In the genomic region with DNA sequence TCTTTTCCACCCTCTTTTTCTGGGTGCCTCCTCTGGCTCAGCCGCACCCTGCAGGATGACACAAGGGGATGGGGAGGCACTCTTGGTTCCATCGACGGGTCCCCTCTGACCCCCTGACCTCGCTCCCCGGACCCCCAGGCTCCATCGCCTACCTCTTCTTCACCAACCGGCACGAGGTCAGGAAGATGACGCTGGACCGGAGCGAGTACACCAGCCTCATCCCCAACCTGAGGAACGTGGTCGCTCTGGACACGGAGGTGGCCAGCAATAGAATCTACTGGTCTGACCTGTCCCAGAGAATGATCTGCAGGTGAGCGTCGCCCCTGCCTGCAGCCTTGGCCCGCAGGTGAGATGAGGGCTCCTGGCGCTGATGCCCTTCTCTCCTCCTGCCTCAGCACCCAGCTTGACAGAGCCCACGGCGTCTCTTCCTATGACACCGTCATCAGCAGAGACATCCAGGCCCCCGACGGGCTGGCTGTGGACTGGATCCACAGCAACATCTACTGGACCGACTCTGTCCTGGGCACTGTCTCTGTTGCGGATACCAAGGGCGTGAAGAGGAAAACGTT, we compare ENCODE assay signal across 20 cellular contexts.
"Had no signal": no experiment of that assay in that cellular context is flagged by ENCODE, and none has a peak within 500 bp of the region (broad histone marks: within the 10 kb centered on the region; RNA-seq: fewer than 3 reads in every experiment).

No MANE protein-coding gene starts in this region.

- H3K27me3 ChIP-seq: adrenal gland, breast epithelium, gastroesophageal sphincter, heart right ventricle, pancreas had no signal

- H3K27me3 Mint-ChIP-seq: activated CD4-positive, alpha-beta T cell treated with anti-CD3 and anti-CD28 coated beads, Interleukin-2, amount 10 ng/mL, durations not matched to agents 7 days and 5 days; memory B cell had no signal

- DNase-seq: activated CD4-positive, alpha-beta T cell treated with anti-CD3 and anti-CD28 coated beads, Interleukin-2, amount 10 ng/mL, durations not matched to agents 7 days and 5 days; activated naive CD4-positive, alpha-beta T cell treated with Interleukin-2 at 50 U/mL for 16 hours; heart right ventricle; kidney glomerular epithelial cell; left ventricle myocardium superior; mucosa of descending colon; naive B cell; pancreas; stimulated activated CD4-positive, alpha-beta T cell treated with anti-CD3 and anti-CD28 coated beads, Interleukin-4, amount 100 ng/mL, for 4 hours; stimulated activated naive CD4-positive, alpha-beta T cell had no signal

- H3K4me3 Mint-ChIP-seq: activated CD4-positive, alpha-beta T cell treated with anti-CD3 and anti-CD28 coated beads, Interleukin-2, amount 10 ng/mL, durations not matched to agents 7 days and 5 days; memory B cell; naive B cell had no signal

- H3K4me3 ChIP-seq: adrenal gland, breast epithelium, coronary artery, gastroesophageal sphincter, heart right ventricle, mucosa of descending colon, pancreas, smooth muscle cell had no signal

- H3K27ac ChIP-seq: breast epithelium, coronary artery, gastroesophageal sphincter, heart right ventricle, pancreas had no signal

- H3K36me3 Mint-ChIP-seq: memory B cell had no signal

- FAIRE-seq: astrocyte, endometrium, pancreas had no signal

- H3K4me1 Mint-ChIP-seq: activated CD4-positive, alpha-beta T cell treated with anti-CD3 and anti-CD28 coated beads, Interleukin-2, amount 10 ng/mL, durations not matched to agents 7 days and 5 days; memory B cell had no signal

- H3K4me2 ChIP-seq: smooth muscle cell had no signal

- H3K9me3 ChIP-seq: adrenal gland, breast epithelium, gastroesophageal sphincter, heart right ventricle, mucosa of descending colon, pancreas had no signal

- H3K9me3 Mint-ChIP-seq: activated CD4-positive, alpha-beta T cell treated with anti-CD3 and anti-CD28 coated beads, Interleukin-2, amount 10 ng/mL, durations not matched to agents 7 days and 5 days; memory B cell; naive B cell had no signal

- H3K27ac Mint-ChIP-seq: activated CD4-positive, alpha-beta T cell treated with anti-CD3 and anti-CD28 coated beads, Interleukin-2, amount 10 ng/mL, durations not matched to agents 7 days and 5 days; memory B cell had no signal

- ATAC-seq: activated CD4-positive, CD25-positive, alpha-beta regulatory T cell treated with anti-CD3 and anti-CD28 coated beads, Interleukin-2, amount 50 U/mL, for 24 hours; gastroesophageal sphincter; heart right ventricle; left ventricle myocardium superior; pancreas; sciatic nerve had no signal

- H3K36me3 ChIP-seq: breast epithelium had no signal

- H3K4me1 ChIP-seq: adrenal gland, breast epithelium, gastroesophageal sphincter, heart right ventricle, pancreas had no signal
